14 cellular contexts compared by ENCODE assay signal in the genomic region with DNA sequence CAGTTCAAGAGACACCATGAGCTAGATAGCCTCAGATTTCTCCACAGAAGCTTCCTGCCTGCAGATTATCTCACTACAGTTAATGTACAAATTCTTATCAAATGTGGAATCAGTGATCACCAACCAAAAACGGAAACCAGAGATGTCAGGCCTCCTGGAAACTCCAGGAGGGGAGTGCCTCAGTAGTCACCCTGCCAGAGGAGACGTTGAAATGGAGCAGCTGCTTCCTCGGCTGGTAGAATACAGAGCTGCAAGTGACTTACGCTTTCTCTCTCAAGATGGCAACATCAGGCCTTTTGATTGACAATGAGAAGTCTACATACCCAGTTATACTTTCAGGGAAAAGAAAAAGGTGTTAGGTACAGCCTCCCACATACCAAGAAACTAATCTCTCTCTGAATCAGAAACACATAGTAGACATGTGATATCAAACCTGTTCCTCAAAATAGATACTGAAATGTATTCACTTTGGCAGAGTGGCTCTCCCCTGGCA. TPM values are rescaled to one million over a fixed set of nuclear protein-coding genes. Genes with fewer than 3 reads are reported as not detected.
DNase-seq lines count a peak whose midpoint lies in the region; ATAC-seq and TF ChIP-seq lines count a peak whose summit lies in the region.
"Had no signal": no experiment of that assay in that cellular context is flagged by ENCODE, and none has a peak within 500 bp of the region (broad histone marks: within the 10 kb centered on the region; RNA-seq: fewer than 3 reads in every experiment).

No MANE protein-coding gene starts in this region.

- peaks cover 45% of the 10 kb centered on the region for H3K36me3 Mint-ChIP-seq in activated naive CD4-positive, alpha-beta T cell treated with anti-CD3 and anti-CD28 coated beads for 36 hours (ENCODE audit: low read depth)
- H3K36me3 Mint-ChIP-seq in activated T-cell treated with anti-CD3 and anti-CD28 coated beads, Interleukin-2, amount 50 U/mL, for 24 hours (ENCODE audit: low read depth) = peaks cover 98% of the 10 kb centered on the region
- H3K36me3 Mint-ChIP-seq in natural killer cell = peaks cover 8% of the 10 kb centered on the region

- peaks cover 0 to 6% (median 0%) of the 10 kb centered on the region in 4 donors for H3K4me1 ChIP-seq in transverse colon

- ATAC-seq in natural killer cell = peak; percentile 29 to 57 (median 53)
- no peak for ATAC-seq in left lobe of liver
- ATAC-seq in GM18519 (IDR thresholded peaks at IDR 0.05; ENCODE audit: low FRiP score, unreplicated experiment) = no peak
- ATAC-seq in HG03354 (IDR thresholded peaks at IDR 0.05; ENCODE audit: poor library complexity, severe bottlenecking, unreplicated experiment) = no peak
- ATAC-seq: sciatic nerve had no signal

- TF ChIP-seq POLR2A in transverse colon (IDR thresholded peaks at IDR 0.05) = no peak

- 69 to 71% methylated on average over 3 to 4 of the region's 4 CpGs for WGBS in transverse colon (ENCODE audit: low coverage in 1 of 2), 2 donors

- peaks cover 0 to 33% (median 5%) of the 10 kb centered on the region in 4 donors for H3K36me3 ChIP-seq in transverse colon

- H3K4me3 ChIP-seq in transverse colon = no peak overlapping the region

- no peaks in the 10 kb centered on the region for H3K27me3 Mint-ChIP-seq in activated naive CD4-positive, alpha-beta T cell treated with anti-CD3 and anti-CD28 coated beads for 36 hours (ENCODE audit: low read depth)
- no peaks in the 10 kb centered on the region for H3K27me3 Mint-ChIP-seq in activated T-cell treated with anti-CD3 and anti-CD28 coated beads, Interleukin-2, amount 50 U/mL, for 24 hours
- H3K27me3 Mint-ChIP-seq in natural killer cell (ENCODE audit: low read depth in 2 of 2) = no peaks in the 10 kb centered on the region

- no peak for TF ChIP-seq EP300 in transverse colon (IDR thresholded peaks at IDR 0.05; ENCODE audit: low read depth)

- no peak for TF ChIP-seq CTCF in natural killer cell (IDR thresholded peaks at IDR 0.05)
- no peak for TF ChIP-seq CTCF in transverse colon (IDR thresholded peaks at IDR 0.05)

- H3K4me1 Mint-ChIP-seq in activated naive CD4-positive, alpha-beta T cell treated with anti-CD3 and anti-CD28 coated beads for 36 hours (ENCODE audit: low read depth) = peaks cover 19% of the 10 kb centered on the region
- H3K4me1 Mint-ChIP-seq in activated T-cell treated with anti-CD3 and anti-CD28 coated beads, Interleukin-2, amount 50 U/mL, for 24 hours (ENCODE audit: low read depth) = peaks cover 37% of the 10 kb centered on the region
- peaks cover 5 to 9% of the 10 kb centered on the region in 2 donors for H3K4me1 Mint-ChIP-seq in natural killer cell
- H3K4me1 Mint-ChIP-seq: H9 had no signal

- no peaks in the 10 kb centered on the region for H3K9me3 Mint-ChIP-seq in activated naive CD4-positive, alpha-beta T cell treated with anti-CD3 and anti-CD28 coated beads for 36 hours
- no peaks in the 10 kb centered on the region for H3K9me3 Mint-ChIP-seq in activated T-cell treated with anti-CD3 and anti-CD28 coated beads, Interleukin-2, amount 50 U/mL, for 24 hours
- H3K9me3 Mint-ChIP-seq in natural killer cell = no peaks in the 10 kb centered on the region
- H3K9me3 Mint-ChIP-seq: H9 had no signal

- peak; percentile 61 for DNase-seq in activated naive CD4-positive, alpha-beta T cell treated with anti-CD3 and anti-CD28 coated beads for 36 hours
- DNase-seq in activated naive CD4-positive, alpha-beta T cell treated with anti-CD3 and anti-CD28 coated beads, Interleukin-2, amount 50 U/mL, for 16 hours = no peak
- DNase-seq in activated T-cell treated with anti-CD3 and anti-CD28 coated beads, Interleukin-2, amount 50 U/mL, for 24 hours = peak; percentile 49
- no peak for DNase-seq in natural killer cell
- no peak for DNase-seq in left lobe of liver (ENCODE audit: low spot score)
- DNase-seq in transverse colon = no peak
- DNase-seq: activated CD8-positive, alpha-beta memory T cell treated with anti-CD3 and anti-CD28 coated beads for 24 hours; brain microvascular endothelial cell; H9; left cardiac atrium; NCI-H2029 treated with DMSO at 0.1 percent for 48 hours had no signal

- intact Hi-C loops in activated naive CD4-positive, alpha-beta T cell treated with anti-CD3 and anti-CD28 coated beads for 36 hours (cut with micrococcal nuclease) = loop anchor here (1.0 kb wide), 3 partner anchors 18 to 79 kb away; no protein-coding TSS in a partner anchor
- intact Hi-C loops in natural killer cell (cut with micrococcal nuclease) (no loop called here), transverse colon (cut with DNase I; ENCODE audit: low total_unique reads) (no loop called here)

- no peak overlapping the region for H3K27ac ChIP-seq in transverse colon
- H3K27ac ChIP-seq: brain microvascular endothelial cell had no signal

- CTCF ChIA-PET in activated naive CD4-positive, alpha-beta T cell treated with anti-CD3 and anti-CD28 coated beads for 36 hours (lab: Charles Lee) = interaction anchor here (0.9 to 1.3 kb wide), 3 partner anchors 9 to 107 kb away, joined by 3 read pairs; no protein-coding TSS in a partner anchor

- in situ Hi-C loops in transverse colon (cut with MboI; ENCODE audit: low pct_ligation_motif_present in 1 of 4, low pct_unique_long_range_greater_than_20kb in 1 of 4, low sequenced_read_pairs in 3 of 4) = no loop called here

- no peak overlapping the region for H3K4me3 Mint-ChIP-seq in activated naive CD4-positive, alpha-beta T cell treated with anti-CD3 and anti-CD28 coated beads for 36 hours
- peak overlapping the region; percentile 32 for H3K4me3 Mint-ChIP-seq in activated T-cell treated with anti-CD3 and anti-CD28 coated beads, Interleukin-2, amount 50 U/mL, for 24 hours
- H3K4me3 Mint-ChIP-seq in natural killer cell = no peak overlapping the region
- H3K4me3 Mint-ChIP-seq: H9 had no signal

- peak overlapping the region; percentile 78 for H3K27ac Mint-ChIP-seq in activated naive CD4-positive, alpha-beta T cell treated with anti-CD3 and anti-CD28 coated beads for 36 hours
- peak overlapping the region; percentile 84 for H3K27ac Mint-ChIP-seq in activated T-cell treated with anti-CD3 and anti-CD28 coated beads, Interleukin-2, amount 50 U/mL, for 24 hours
- H3K27ac Mint-ChIP-seq in natural killer cell = no peak overlapping the region
- H3K27ac Mint-ChIP-seq: H9 had no signal

- H3K27me3 ChIP-seq in transverse colon = no peaks in the 10 kb centered on the region
- H3K27me3 ChIP-seq: brain microvascular endothelial cell had no signal

- no peaks in the 10 kb centered on the region for H3K9me3 ChIP-seq in transverse colon

RNA-seq across cellular contexts. Expression of a gene that starts 52.2 kb away (rescaled TPM):
- total RNA-seq in activated naive CD4-positive, alpha-beta T cell treated with anti-CD3 and anti-CD28 coated beads for 36 hours = 10 to 100 TPM; 14.4 to 16.3 TPM
- total RNA-seq in natural killer cell (1 to 10 TPM; 7.7 to 9.4 (median 7.8) TPM), left lobe of liver (17.2 TPM), transverse colon (10 to 100 TPM in 3 of 4 donors, 1 to 10 TPM in 1; 7.5 to 25.7 (median 19.9) TPM)

Comparison
In these comparisons a context has a peak if more than half of its experiments do, and no peak if none do; other contexts are left out.
1. DNase-seq: peak in activated naive CD4-positive, alpha-beta T cell treated with anti-CD3 and anti-CD28 coated beads for 36 hours (single experiment) and activated T-cell treated with anti-CD3 and anti-CD28 coated beads, Interleukin-2, amount 50 U/mL, for 24 hours (single experiment); none in activated naive CD4-positive, alpha-beta T cell treated with anti-CD3 and anti-CD28 coated beads, Interleukin-2, amount 50 U/mL, for 16 hours (single experiment), natural killer cell (single experiment), left lobe of liver (single experiment) and transverse colon (single experiment).
2. H3K27ac Mint-ChIP-seq: peak in activated naive CD4-positive, alpha-beta T cell treated with anti-CD3 and anti-CD28 coated beads for 36 hours (single experiment) and activated T-cell treated with anti-CD3 and anti-CD28 coated beads, Interleukin-2, amount 50 U/mL, for 24 hours (single experiment); none in natural killer cell (0 of 2).
3. ATAC-seq: peak in natural killer cell (3 of 3); none in left lobe of liver (single experiment), GM18519 (single experiment) and HG03354 (single experiment).